Comparison of ENCODE assay signal across 1 cellular context in genomic region chr15:80679805-80680175, GRCh38.
TF ChIP-seq lines count a peak whose summit lies in the region.

No MANE protein-coding gene starts in this region.

TF ChIP-seq in GM23338, 12 proteins besides CTCF, POLR2A, EP300 and RAD21 (continued from another document):
- TF ChIP-seq ZNF462 (CRISPR knock-in tag; IDR thresholded peaks at IDR 0.05): no peak
- TF ChIP-seq REST (IDR thresholded peaks at IDR 0.05; ENCODE audit: unreplicated experiment): no peak
- no peak for TF ChIP-seq JUNB (IDR thresholded peaks at IDR 0.05; ENCODE audit: unreplicated experiment)
- no peak for TF ChIP-seq EZH2phosphoT487 (IDR thresholded peaks at IDR 0.05; ENCODE audit: unreplicated experiment)
- TF ChIP-seq ETS1 (IDR thresholded peaks at IDR 0.05): no peak
- no peak for TF ChIP-seq CREB1 (CRISPR knock-in tag; IDR thresholded peaks at IDR 0.05; ENCODE audit: low read depth)
- TF ChIP-seq EZH2 (IDR thresholded peaks at IDR 0.05; ENCODE audit: low read depth, unreplicated experiment): no peak
- no peak for TF ChIP-seq POLR2AphosphoS5 (IDR thresholded peaks at IDR 0.05; ENCODE audit: low read depth)
- TF ChIP-seq ZNF114 (CRISPR knock-in tag; IDR thresholded peaks at IDR 0.05): no peak
